In the genomic region with DNA sequence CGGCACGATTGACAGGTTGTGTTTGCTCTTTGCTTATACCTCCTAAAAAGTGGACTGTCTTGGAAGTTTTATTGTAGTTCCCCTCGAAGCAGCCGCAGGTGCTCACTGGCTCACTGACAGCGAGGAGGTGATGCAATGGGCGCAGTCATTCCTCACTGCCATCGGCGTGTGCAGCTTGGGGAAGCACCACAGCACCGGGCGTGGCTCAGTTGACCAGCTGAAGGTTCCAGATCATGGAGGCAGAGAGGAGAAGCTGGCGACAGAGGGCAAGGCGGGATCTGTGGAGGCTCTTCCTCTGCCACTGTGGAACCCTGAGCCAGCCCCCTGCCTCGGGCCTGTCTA, we compare ENCODE assay signal across 9 cellular contexts.
A peak's percentile ranks its signal among the peaks of the same experiment; 100 is the strongest.
DNase-seq lines count a peak whose midpoint lies in the region; ATAC-seq and TF ChIP-seq lines count a peak whose summit lies in the region.
"Had no signal": no experiment of that assay in that cellular context is flagged by ENCODE, and none has a peak within 500 bp of the region (broad histone marks: within the 10 kb centered on the region; RNA-seq: fewer than 3 reads in every experiment).

No MANE protein-coding gene starts in this region.

- CTCF ChIA-PET in RWPE1 (lab: Yijun Ruan, JAX): interaction anchor here (0.6 kb wide), 1 partner anchor 54 kb away, joined by 3 read pairs; no protein-coding TSS in a partner anchor

- H3K9me3 Mint-ChIP-seq in activated T-cell treated with anti-CD3 and anti-CD28 coated beads, Interleukin-2, amount 50 U/mL, for 72 hours: peaks cover 0 to 2% of the 10 kb centered on the region in 2 donors

- no peaks in the 10 kb centered on the region for H3K36me3 Mint-ChIP-seq in activated T-cell treated with anti-CD3 and anti-CD28 coated beads, Interleukin-2, amount 50 U/mL, for 72 hours (ENCODE audit: insufficient read depth in 2 of 2)

- H3K4me1 Mint-ChIP-seq in activated T-cell treated with anti-CD3 and anti-CD28 coated beads, Interleukin-2, amount 50 U/mL, for 72 hours (ENCODE audit: low read depth): peaks cover 74% of the 10 kb centered on the region

- no peaks in the 10 kb centered on the region for H3K4me1 ChIP-seq in urinary bladder (ENCODE audit: insufficient read depth)

- H3K27me3 Mint-ChIP-seq in activated T-cell treated with anti-CD3 and anti-CD28 coated beads, Interleukin-2, amount 50 U/mL, for 72 hours (ENCODE audit: low read depth): peaks cover 24% of the 10 kb centered on the region

- peak in 1 of 2 donors; percentile 35 for DNase-seq in activated T-cell treated with anti-CD3 and anti-CD28 coated beads, Interleukin-2, amount 50 U/mL, for 72 hours
- no peak for DNase-seq in activated T-cell treated with anti-CD3 and anti-CD28 coated beads for 4 hours
- DNase-seq in RWPE1 (ENCODE audit: low spot score): peak; percentile 22
- DNase-seq in left cardiac atrium: peak; percentile 36
- no peak for DNase-seq in NCI-H2029 treated with DMSO at 0.1 percent for 48 hours (lab: John Stamatoyannopoulos, UW)
- DNase-seq: ovary had no signal

- no peak overlapping the region for H3K4me3 ChIP-seq in urinary bladder (ENCODE audit: low read depth, low read length)
- H3K4me3 ChIP-seq: ovary had no signal

- H3K27ac ChIP-seq in RWPE1 (no peak overlapping the region), urinary bladder (ENCODE audit: low read depth) (peak overlapping the region; percentile 12)
- H3K27ac ChIP-seq: ovary had no signal

- no peaks in the 10 kb centered on the region for H3K36me3 ChIP-seq in urinary bladder (ENCODE audit: insufficient read depth)
- H3K36me3 ChIP-seq: ovary had no signal

- peak overlapping the region; percentile 8 for H3K27ac Mint-ChIP-seq in activated T-cell treated with anti-CD3 and anti-CD28 coated beads, Interleukin-2, amount 50 U/mL, for 72 hours

- 81% methylated on average over 13 of the region's 13 CpGs for WGBS in urinary bladder

- intact Hi-C loops in left cardiac atrium (cut with DNase I): loop anchor here in 1 of 2 donors (2.0 to 10.0 kb wide), 3 partner anchors 72 to 344 kb away; a partner anchor contains a TSS

- TF ChIP-seq CTCF in RWPE1 (conservative IDR thresholded peaks at IDR 0.05; ENCODE audit: low read depth): no peak

- H3K4me3 Mint-ChIP-seq in activated T-cell treated with anti-CD3 and anti-CD28 coated beads, Interleukin-2, amount 50 U/mL, for 72 hours: peak overlapping the region; percentile 88 to 97

- POLR2A ChIA-PET in RWPE1 (lab: Yijun Ruan, JAX; ENCODE audit: low non-redundant PET): no interaction called here

- ATAC-seq in activated T-cell treated with anti-CD3 and anti-CD28 coated beads, Interleukin-2, amount 50 U/mL, for 72 hours (replicated peaks in 1 of 2): no peak
- ATAC-seq in left cardiac atrium: no peak
- no peak for ATAC-seq in HG03439 (IDR thresholded peaks at IDR 0.05; ENCODE audit: unreplicated experiment)
- ATAC-seq in GM18907 (IDR thresholded peaks at IDR 0.05; ENCODE audit: unreplicated experiment): no peak

Comparison
In these comparisons a context has a peak if more than half of its experiments do, and no peak if none do; other contexts are left out.
1. DNase-seq: peak in RWPE1 (single experiment) and left cardiac atrium (single experiment); none in activated T-cell treated with anti-CD3 and anti-CD28 coated beads for 4 hours (single experiment) and NCI-H2029 treated with DMSO at 0.1 percent for 48 hours (single experiment).